Comparison of ENCODE assay signal across 1 cellular context in the genomic region with DNA sequence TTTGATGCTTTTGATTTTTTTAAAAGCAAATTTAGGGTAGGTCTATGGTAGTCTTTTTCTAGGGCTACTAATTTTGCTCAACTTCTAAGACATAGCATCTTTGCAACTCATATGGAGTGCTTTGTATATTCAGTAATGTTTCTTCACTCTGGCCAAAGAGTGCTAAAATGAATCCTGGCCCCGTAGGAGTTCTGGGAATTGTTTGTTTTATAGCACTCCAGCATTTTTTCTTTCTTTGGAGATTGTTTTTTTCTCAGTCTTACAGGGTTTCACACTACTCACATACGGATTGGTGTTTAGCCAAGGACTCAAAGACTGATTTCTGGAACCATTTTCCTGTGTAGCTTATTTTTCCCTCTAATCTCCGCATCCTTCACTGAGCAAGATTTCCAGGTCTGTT.
TF ChIP-seq lines count a peak whose summit lies in the region.

No MANE protein-coding gene starts in this region.

TF ChIP-seq in IMR-90, 13 proteins besides CTCF, POLR2A, EP300 and RAD21:
- TF ChIP-seq BHLHE40 (IDR thresholded peaks at IDR 0.05; ENCODE audit: low read depth, low read length): no peak
- no peak for TF ChIP-seq FOS (IDR thresholded peaks at IDR 0.05; ENCODE audit: low read depth, low read length)
